ENCODE assay signal across 1 cellular context in the genomic region with DNA sequence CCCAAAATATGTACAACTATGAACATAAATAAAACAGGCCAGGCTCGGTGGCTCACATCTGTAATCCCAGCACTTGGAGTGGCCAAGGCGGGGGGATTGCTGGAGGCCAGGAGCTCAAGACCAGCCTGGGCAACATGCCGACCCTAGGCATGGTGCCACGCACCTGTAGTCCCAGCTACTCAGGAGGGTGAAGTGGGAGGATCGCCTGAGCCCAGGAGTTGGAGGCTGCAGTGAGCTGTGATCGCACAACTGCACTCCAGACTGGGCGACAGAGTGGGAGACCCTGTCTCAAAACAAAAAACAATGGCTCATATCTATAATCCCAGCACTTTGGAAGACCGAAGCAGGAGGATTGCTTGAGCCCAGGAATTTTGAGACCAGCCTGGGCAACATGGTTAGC.
TF ChIP-seq lines count a peak whose summit lies in the region.

No MANE protein-coding gene starts in this region.

TF ChIP-seq in IMR-90, 13 proteins besides CTCF, POLR2A, EP300 and RAD21:
- no peak for TF ChIP-seq MAZ (IDR thresholded peaks at IDR 0.05; ENCODE audit: borderline replicate concordance, low read depth, low read length)
- no peak for TF ChIP-seq FOS (IDR thresholded peaks at IDR 0.05; ENCODE audit: low read depth, low read length)
- TF ChIP-seq CHD1 (IDR thresholded peaks at IDR 0.05; ENCODE audit: low read depth, low read length) = no peak
- no peak for TF ChIP-seq RCOR1 (IDR thresholded peaks at IDR 0.05; ENCODE audit: insufficient replicate concordance, low read length)
- no peak for TF ChIP-seq BHLHE40 (IDR thresholded peaks at IDR 0.05; ENCODE audit: low read depth, low read length)
- no peak for TF ChIP-seq NFE2L2 (IDR thresholded peaks at IDR 0.05; ENCODE audit: low read depth, low read length)
- TF ChIP-seq MAFK (IDR thresholded peaks at IDR 0.05; ENCODE audit: low read depth, low read length) = no peak
- TF ChIP-seq MXI1 (IDR thresholded peaks at IDR 0.05; ENCODE audit: borderline replicate concordance, low read depth, low read length) = no peak
- TF ChIP-seq RFX5 (IDR thresholded peaks at IDR 0.05; ENCODE audit: low read depth, low read length) = no peak
- TF ChIP-seq CEBPB (IDR thresholded peaks at IDR 0.05; ENCODE audit: low read depth, low read length) = no peak
- no peak for TF ChIP-seq SMC3 (IDR thresholded peaks at IDR 0.05; ENCODE audit: low read depth, low read length)
- TF ChIP-seq, protein P1, sequence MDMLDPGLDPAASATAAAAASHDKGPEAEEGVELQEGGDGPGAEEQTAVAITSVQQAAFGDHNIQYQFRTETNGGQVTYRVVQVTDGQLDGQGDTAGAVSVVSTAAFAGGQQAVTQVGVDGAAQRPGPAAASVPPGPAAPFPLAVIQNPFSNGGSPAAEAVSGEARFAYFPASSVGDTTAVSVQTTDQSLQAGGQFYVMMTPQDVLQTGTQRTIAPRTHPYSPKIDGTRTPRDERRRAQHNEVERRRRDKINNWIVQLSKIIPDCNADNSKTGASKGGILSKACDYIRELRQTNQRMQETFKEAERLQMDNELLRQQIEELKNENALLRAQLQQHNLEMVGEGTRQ (IDR thresholded peaks at IDR 0.05; ENCODE audit: low read depth, low read length) = no peak
- TF ChIP-seq, protein P2, sequence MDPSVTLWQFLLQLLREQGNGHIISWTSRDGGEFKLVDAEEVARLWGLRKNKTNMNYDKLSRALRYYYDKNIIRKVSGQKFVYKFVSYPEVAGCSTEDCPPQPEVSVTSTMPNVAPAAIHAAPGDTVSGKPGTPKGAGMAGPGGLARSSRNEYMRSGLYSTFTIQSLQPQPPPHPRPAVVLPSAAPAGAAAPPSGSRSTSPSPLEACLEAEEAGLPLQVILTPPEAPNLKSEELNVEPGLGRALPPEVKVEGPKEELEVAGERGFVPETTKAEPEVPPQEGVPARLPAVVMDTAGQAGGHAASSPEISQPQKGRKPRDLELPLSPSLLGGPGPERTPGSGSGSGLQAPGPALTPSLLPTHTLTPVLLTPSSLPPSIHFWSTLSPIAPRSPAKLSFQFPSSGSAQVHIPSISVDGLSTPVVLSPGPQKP (IDR thresholded peaks at IDR 0.05; ENCODE audit: borderline replicate concordance, low read depth, low read length) = no peak
TF ChIP-seq in IMR-90: peak in this region for 0.
